1 cellular context compared by ENCODE assay signal in the genomic region with DNA sequence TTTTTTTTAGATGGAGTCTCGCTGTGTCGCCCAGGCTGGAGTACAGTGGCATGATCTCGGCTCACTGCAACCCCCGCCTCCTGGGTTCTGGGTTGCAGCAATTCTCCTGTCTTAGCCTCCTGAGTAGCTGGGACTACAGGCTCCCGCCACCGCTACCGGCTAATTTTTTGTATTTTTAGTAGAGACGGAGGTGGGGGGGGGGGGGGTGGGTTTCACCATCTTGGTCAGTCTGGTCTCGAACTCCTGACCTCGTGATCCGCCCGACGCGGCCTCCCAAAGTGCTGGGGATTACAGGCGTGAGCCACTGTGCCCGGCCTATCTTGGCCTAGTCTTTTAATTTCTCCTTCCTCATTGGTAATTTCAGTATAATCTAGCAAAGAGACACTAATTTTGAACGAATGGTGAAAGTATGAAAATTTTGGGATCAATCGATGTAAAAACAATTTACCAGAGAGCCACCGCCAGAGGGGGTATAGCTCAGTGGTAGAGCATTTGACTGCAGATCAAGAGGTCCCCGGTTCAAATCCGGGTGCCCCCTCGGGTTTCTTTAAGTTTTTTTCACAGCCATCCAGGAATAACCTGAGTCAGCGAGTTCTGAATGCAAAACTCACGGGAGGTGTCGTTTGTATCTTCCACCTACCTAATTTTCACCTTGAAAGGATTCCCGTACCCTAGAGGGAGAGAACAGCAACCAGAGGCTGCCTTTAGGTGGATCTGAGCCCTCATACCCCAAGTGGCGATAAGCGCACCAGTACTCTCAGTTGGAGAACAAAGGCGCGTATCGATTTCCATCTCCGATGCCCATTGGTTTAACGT.
TF ChIP-seq lines count a peak whose summit lies in the region.

No MANE protein-coding gene starts in this region.

TF ChIP-seq in K562, 482 proteins besides CTCF, POLR2A, EP300 and RAD21 (continued from another document and continues in another):
- TF ChIP-seq, protein P1, sequence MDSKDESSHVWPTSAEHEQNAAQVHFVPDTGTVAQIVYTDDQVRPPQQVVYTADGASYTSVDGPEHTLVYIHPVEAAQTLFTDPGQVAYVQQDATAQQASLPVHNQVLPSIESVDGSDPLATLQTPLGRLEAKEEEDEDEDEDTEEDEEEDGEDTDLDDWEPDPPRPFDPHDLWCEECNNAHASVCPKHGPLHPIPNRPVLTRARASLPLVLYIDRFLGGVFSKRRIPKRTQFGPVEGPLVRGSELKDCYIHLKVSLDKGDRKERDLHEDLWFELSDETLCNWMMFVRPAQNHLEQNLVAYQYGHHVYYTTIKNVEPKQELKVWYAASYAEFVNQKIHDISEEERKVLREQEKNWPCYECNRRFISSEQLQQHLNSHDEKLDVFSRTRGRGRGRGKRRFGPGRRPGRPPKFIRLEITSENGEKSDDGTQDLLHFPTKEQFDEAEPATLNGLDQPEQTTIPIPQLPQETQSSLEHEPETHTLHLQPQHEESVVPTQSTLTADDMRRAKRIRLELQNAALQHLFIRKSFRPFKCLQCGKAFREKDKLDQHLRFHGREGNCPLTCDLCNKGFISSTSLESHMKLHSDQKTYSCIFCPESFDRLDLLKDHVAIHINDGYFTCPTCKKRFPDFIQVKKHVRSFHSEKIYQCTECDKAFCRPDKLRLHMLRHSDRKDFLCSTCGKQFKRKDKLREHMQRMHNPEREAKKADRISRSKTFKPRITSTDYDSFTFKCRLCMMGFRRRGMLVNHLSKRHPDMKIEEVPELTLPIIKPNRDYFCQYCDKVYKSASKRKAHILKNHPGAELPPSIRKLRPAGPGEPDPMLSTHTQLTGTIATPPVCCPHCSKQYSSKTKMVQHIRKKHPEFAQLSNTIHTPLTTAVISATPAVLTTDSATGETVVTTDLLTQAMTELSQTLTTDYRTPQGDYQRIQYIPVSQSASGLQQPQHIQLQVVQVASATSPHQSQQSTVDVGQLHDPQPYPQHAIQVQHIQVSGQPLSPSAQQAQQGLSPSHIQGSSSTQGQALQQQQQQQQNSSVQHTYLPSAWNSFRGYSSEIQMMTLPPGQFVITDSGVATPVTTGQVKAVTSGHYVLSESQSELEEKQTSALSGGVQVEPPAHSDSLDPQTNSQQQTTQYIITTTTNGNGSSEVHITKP (IDR thresholded peaks at IDR 0.05; ENCODE audit: partially characterized antibody): no peak
- TF ChIP-seq HNRNPLL (IDR thresholded peaks at IDR 0.05; ENCODE audit: low read depth, low read length, poor library complexity, severe bottlenecking) (no peak), ZBTB8A (IDR thresholded peaks at IDR 0.05; ENCODE audit: partially characterized antibody) (peak; percentile 91), ERF (CRISPR knock-in tag; IDR thresholded peaks at IDR 0.05) (no peak), U2AF1 (optimal IDR thresholded peaks at IDR 0.05; ENCODE audit: low read depth, low read length) (no peak), ZC3H11A (IDR thresholded peaks at IDR 0.05; ENCODE audit: low read depth, low read length) (no peak), ZSCAN29 (IDR thresholded peaks at IDR 0.05) (0 out of 2 replicates have a peak, but pooled peaks have one; percentile 55), MCM7 (IDR thresholded peaks at IDR 0.05) (no peak), TBL1XR1 (IDR thresholded peaks at IDR 0.05; ENCODE audit: low read length in 2 of 2) (peak in 1 of 2 experiments; percentile 85; a peak in 1 of 4 replicates), POLR2G (IDR thresholded peaks at IDR 0.05; ENCODE audit: low read depth, low read length) (no peak), C11orf30 (IDR thresholded peaks at IDR 0.05; ENCODE audit: low read depth) (peak; percentile 99), CXXC5 (CRISPR knock-in tag; IDR thresholded peaks at IDR 0.05) (peak; percentile 59), LEF1 (IDR thresholded peaks at IDR 0.05) (no peak), MEIS2 (IDR thresholded peaks at IDR 0.05; ENCODE audit: partially characterized antibody) (no peak), ZKSCAN1 (IDR thresholded peaks at IDR 0.05; ENCODE audit: low read depth, low read length) (peak; percentile 15; the same call in 1 of the 2 replicates), HNRNPH1 (optimal IDR thresholded peaks at IDR 0.05; ENCODE audit: low read depth, low read length) (no peak), HLTF (IDR thresholded peaks at IDR 0.05) (peak; percentile 77; the same call in 1 of the 2 replicates), SOX6 (IDR thresholded peaks at IDR 0.05) (no peak), TRIM24 (IDR thresholded peaks at IDR 0.05) (0 out of 4 replicates have a peak, but pooled peaks of 1 of the 2 experiments have one; percentile 15), CHD1 (IDR thresholded peaks at IDR 0.05; ENCODE audit: low read length) (no peak), NCOA4 (IDR thresholded peaks at IDR 0.05; ENCODE audit: partially characterized antibody) (no peak), NR2C1 (IDR thresholded peaks at IDR 0.05) (no peak), NR2C1 (tag; IDR thresholded peaks at IDR 0.05) (no peak), NRF1 (conservative IDR thresholded peaks at IDR 0.05 in 1 of 2, IDR thresholded peaks at IDR 0.05 in 1 of 2) (0 out of 4 replicates have a peak, but pooled peaks of 1 of the 2 experiments have one; percentile 6), SP1 (CRISPR knock-in tag; IDR thresholded peaks at IDR 0.05) (no peak), CBFA2T2 (conservative IDR thresholded peaks at IDR 0.05) (no peak), FOXJ2 (tag; IDR thresholded peaks at IDR 0.05) (peak; percentile 27; the same call in 1 of the 2 replicates), MYC (IDR thresholded peaks at IDR 0.05; ENCODE audit: low read depth, low read length) (0 out of 2 replicates have a peak, but pooled peaks have one; percentile 15), MYC (CRISPR knock-in tag; IDR thresholded peaks at IDR 0.05; ENCODE audit: borderline replicate concordance, low read depth) (no peak), HSF4 (CRISPR knock-in tag; IDR thresholded peaks at IDR 0.05; ENCODE audit: borderline replicate concordance) (no peak), HDAC1 (IDR thresholded peaks at IDR 0.05) (peak in 1 of 2 experiments; percentile 96; a peak in 2 of 4 replicates), CEBPB (tag; IDR thresholded peaks at IDR 0.05) (peak; percentile 75), BDP1 (IDR thresholded peaks at IDR 0.05; ENCODE audit: insufficient read depth, insufficient read length) (peak; percentile 57)
- TF ChIP-seq, protein P2, sequence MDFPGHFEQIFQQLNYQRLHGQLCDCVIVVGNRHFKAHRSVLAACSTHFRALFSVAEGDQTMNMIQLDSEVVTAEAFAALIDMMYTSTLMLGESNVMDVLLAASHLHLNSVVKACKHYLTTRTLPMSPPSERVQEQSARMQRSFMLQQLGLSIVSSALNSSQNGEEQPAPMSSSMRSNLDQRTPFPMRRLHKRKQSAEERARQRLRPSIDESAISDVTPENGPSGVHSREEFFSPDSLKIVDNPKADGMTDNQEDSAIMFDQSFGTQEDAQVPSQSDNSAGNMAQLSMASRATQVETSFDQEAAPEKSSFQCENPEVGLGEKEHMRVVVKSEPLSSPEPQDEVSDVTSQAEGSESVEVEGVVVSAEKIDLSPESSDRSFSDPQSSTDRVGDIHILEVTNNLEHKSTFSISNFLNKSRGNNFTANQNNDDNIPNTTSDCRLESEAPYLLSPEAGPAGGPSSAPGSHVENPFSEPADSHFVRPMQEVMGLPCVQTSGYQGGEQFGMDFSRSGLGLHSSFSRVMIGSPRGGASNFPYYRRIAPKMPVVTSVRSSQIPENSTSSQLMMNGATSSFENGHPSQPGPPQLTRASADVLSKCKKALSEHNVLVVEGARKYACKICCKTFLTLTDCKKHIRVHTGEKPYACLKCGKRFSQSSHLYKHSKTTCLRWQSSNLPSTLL (IDR thresholded peaks at IDR 0.05): peak; percentile 70; the same call in 1 of the 2 replicates
- TF ChIP-seq, protein P3, sequence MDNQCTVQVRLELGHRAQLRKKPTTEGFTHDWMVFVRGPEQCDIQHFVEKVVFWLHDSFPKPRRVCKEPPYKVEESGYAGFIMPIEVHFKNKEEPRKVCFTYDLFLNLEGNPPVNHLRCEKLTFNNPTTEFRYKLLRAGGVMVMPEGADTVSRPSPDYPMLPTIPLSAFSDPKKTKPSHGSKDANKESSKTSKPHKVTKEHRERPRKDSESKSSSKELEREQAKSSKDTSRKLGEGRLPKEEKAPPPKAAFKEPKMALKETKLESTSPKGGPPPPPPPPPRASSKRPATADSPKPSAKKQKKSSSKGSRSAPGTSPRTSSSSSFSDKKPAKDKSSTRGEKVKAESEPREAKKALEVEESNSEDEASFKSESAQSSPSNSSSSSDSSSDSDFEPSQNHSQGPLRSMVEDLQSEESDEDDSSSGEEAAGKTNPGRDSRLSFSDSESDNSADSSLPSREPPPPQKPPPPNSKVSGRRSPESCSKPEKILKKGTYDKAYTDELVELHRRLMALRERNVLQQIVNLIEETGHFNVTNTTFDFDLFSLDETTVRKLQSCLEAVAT (IDR thresholded peaks at IDR 0.05): 0 out of 4 replicates have a peak, but pooled peaks of 1 of the 2 experiments have one; percentile 13
- TF ChIP-seq, protein P4, sequence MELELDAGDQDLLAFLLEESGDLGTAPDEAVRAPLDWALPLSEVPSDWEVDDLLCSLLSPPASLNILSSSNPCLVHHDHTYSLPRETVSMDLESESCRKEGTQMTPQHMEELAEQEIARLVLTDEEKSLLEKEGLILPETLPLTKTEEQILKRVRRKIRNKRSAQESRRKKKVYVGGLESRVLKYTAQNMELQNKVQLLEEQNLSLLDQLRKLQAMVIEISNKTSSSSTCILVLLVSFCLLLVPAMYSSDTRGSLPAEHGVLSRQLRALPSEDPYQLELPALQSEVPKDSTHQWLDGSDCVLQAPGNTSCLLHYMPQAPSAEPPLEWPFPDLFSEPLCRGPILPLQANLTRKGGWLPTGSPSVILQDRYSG (tag; conservative IDR thresholded peaks at IDR 0.05; ENCODE audit: low read depth): no peak
- TF ChIP-seq, protein P5, sequence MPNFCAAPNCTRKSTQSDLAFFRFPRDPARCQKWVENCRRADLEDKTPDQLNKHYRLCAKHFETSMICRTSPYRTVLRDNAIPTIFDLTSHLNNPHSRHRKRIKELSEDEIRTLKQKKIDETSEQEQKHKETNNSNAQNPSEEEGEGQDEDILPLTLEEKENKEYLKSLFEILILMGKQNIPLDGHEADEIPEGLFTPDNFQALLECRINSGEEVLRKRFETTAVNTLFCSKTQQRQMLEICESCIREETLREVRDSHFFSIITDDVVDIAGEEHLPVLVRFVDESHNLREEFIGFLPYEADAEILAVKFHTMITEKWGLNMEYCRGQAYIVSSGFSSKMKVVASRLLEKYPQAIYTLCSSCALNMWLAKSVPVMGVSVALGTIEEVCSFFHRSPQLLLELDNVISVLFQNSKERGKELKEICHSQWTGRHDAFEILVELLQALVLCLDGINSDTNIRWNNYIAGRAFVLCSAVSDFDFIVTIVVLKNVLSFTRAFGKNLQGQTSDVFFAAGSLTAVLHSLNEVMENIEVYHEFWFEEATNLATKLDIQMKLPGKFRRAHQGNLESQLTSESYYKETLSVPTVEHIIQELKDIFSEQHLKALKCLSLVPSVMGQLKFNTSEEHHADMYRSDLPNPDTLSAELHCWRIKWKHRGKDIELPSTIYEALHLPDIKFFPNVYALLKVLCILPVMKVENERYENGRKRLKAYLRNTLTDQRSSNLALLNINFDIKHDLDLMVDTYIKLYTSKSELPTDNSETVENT (CRISPR knock-in tag; IDR thresholded peaks at IDR 0.05): no peak
- TF ChIP-seq, protein P6, sequence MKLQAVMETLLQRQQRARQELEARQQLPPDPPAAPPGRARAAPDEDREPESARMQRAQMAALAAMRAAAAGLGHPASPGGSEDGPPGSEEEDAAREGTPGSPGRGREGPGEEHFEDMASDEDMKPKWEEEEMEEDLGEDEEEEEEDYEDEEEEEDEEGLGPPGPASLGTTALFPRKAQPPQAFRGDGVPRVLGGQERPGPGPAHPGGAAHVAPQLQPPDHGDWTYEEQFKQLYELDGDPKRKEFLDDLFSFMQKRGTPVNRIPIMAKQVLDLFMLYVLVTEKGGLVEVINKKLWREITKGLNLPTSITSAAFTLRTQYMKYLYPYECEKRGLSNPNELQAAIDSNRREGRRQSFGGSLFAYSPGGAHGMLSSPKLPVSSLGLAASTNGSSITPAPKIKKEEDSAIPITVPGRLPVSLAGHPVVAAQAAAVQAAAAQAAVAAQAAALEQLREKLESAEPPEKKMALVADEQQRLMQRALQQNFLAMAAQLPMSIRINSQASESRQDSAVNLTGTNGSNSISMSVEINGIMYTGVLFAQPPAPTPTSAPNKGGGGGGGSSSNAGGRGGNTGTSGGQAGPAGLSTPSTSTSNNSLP (IDR thresholded peaks at IDR 0.05; ENCODE audit: borderline replicate concordance, low read depth, low read length): peak; percentile 26; the same call in 1 of the 2 replicates
- TF ChIP-seq, protein P7, sequence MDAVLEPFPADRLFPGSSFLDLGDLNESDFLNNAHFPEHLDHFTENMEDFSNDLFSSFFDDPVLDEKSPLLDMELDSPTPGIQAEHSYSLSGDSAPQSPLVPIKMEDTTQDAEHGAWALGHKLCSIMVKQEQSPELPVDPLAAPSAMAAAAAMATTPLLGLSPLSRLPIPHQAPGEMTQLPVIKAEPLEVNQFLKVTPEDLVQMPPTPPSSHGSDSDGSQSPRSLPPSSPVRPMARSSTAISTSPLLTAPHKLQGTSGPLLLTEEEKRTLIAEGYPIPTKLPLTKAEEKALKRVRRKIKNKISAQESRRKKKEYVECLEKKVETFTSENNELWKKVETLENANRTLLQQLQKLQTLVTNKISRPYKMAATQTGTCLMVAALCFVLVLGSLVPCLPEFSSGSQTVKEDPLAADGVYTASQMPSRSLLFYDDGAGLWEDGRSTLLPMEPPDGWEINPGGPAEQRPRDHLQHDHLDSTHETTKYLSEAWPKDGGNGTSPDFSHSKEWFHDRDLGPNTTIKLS (IDR thresholded peaks at IDR 0.05; ENCODE audit: borderline replicate concordance, low read depth): 0 out of 2 replicates have a peak, but pooled peaks have one; percentile 26
- TF ChIP-seq, protein P8, sequence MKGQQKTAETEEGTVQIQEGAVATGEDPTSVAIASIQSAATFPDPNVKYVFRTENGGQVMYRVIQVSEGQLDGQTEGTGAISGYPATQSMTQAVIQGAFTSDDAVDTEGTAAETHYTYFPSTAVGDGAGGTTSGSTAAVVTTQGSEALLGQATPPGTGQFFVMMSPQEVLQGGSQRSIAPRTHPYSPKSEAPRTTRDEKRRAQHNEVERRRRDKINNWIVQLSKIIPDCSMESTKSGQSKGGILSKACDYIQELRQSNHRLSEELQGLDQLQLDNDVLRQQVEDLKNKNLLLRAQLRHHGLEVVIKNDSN (CRISPR knock-in tag; IDR thresholded peaks at IDR 0.05): no peak
- TF ChIP-seq, protein P9, sequence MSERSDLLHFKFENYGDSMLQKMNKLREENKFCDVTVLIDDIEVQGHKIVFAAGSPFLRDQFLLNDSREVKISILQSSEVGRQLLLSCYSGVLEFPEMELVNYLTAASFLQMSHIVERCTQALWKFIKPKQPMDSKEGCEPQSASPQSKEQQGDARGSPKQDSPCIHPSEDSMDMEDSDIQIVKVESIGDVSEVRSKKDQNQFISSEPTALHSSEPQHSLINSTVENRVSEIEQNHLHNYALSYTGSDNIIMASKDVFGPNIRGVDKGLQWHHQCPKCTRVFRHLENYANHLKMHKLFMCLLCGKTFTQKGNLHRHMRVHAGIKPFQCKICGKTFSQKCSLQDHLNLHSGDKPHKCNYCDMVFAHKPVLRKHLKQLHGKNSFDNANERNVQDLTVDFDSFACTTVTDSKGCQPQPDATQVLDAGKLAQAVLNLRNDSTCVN (CRISPR knock-in tag; IDR thresholded peaks at IDR 0.05): 0 out of 2 replicates have a peak, but pooled peaks have one; percentile 14
- TF ChIP-seq, protein P10, sequence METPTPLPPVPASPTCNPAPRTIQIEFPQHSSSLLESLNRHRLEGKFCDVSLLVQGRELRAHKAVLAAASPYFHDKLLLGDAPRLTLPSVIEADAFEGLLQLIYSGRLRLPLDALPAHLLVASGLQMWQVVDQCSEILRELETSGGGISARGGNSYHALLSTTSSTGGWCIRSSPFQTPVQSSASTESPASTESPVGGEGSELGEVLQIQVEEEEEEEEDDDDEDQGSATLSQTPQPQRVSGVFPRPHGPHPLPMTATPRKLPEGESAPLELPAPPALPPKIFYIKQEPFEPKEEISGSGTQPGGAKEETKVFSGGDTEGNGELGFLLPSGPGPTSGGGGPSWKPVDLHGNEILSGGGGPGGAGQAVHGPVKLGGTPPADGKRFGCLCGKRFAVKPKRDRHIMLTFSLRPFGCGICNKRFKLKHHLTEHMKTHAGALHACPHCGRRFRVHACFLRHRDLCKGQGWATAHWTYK (CRISPR knock-in tag; IDR thresholded peaks at IDR 0.05): no peak
